21 cellular contexts compared by ENCODE assay signal in genomic region chr1:12400030-12400693, GRCh38.
"Had no signal": no experiment of that assay in that cellular context is flagged by ENCODE, and none has a peak within 500 bp of the region (broad histone marks: within the 10 kb centered on the region; RNA-seq: fewer than 3 reads in every experiment).

No MANE protein-coding gene starts in this region.

- ATAC-seq: left cardiac atrium; left ventricle myocardium superior; naive thymus-derived CD4-positive, alpha-beta T cell; stimulated activated effector memory CD8-positive, alpha-beta T cell treated with anti-CD3 and anti-CD28 coated beads, Interleukin-12 subunit alpha, Interleukin-12 subunit beta, amount 100 ng/mL, for 72 hours; stimulated activated naive CD8-positive, alpha-beta T cell treated with anti-CD3 and anti-CD28 coated beads, Interleukin-15, Interleukin-2, amounts not matched to agents 100 U/mL and 50 U/mL, for 24 hours had no signal

- H3K27ac ChIP-seq: epithelial cell of prostate, hepatocyte, neutrophil, right atrium auricular region had no signal

- H3K27ac Mint-ChIP-seq: stimulated activated effector memory CD8-positive, alpha-beta T cell treated with anti-CD3 and anti-CD28 coated beads, Interleukin-12 subunit alpha, Interleukin-12 subunit beta, amount 100 ng/mL, for 72 hours had no signal

- DNase-seq: cortex of kidney; effector memory CD4-positive, alpha-beta T cell; esophagus squamous epithelium; foreskin fibroblast; head of caudate nucleus; kidney; left cardiac atrium; left ventricle myocardium superior; mesendoderm; naive thymus-derived CD4-positive, alpha-beta T cell; posterior cingulate gyrus; stimulated activated CD4-positive, alpha-beta T cell treated with anti-CD3 and anti-CD28 coated beads, Interleukin-4, amount 100 ng/mL, for 1 hour; stimulated activated CD8-positive, alpha-beta memory T cell treated with anti-CD3 and anti-CD28 coated beads, Interleukin-4, amount 100 ng/mL, for 48 hours; stimulated activated naive CD8-positive, alpha-beta T cell treated with anti-CD3 and anti-CD28 coated beads, Interleukin-15, Interleukin-2, amounts not matched to agents 100 U/mL and 50 U/mL, for 24 hours had no signal

- H3K79me2 ChIP-seq: hepatocyte had no signal

- H3K4me2 ChIP-seq: hepatocyte had no signal

- H3K27me3 Mint-ChIP-seq: central memory CD8-positive, alpha-beta T cell; naive thymus-derived CD4-positive, alpha-beta T cell had no signal

- H3K9me3 ChIP-seq: esophagus squamous epithelium, neutrophil, right atrium auricular region, tibial nerve had no signal

- H3K9me3 Mint-ChIP-seq: central memory CD8-positive, alpha-beta T cell; naive thymus-derived CD4-positive, alpha-beta T cell; stimulated activated effector memory CD8-positive, alpha-beta T cell treated with anti-CD3 and anti-CD28 coated beads, Interleukin-12 subunit alpha, Interleukin-12 subunit beta, amount 100 ng/mL, for 72 hours had no signal

- H3K4me3 ChIP-seq: esophagus squamous epithelium, hepatocyte, right atrium auricular region, tibial nerve had no signal

- H3K27me3 ChIP-seq: esophagus squamous epithelium, hepatocyte, neutrophil, right atrium auricular region, tibial nerve had no signal

- H3K4me3 Mint-ChIP-seq: central memory CD8-positive, alpha-beta T cell; stimulated activated effector memory CD8-positive, alpha-beta T cell treated with anti-CD3 and anti-CD28 coated beads, Interleukin-12 subunit alpha, Interleukin-12 subunit beta, amount 100 ng/mL, for 72 hours had no signal

- H2AFZ ChIP-seq: hepatocyte had no signal
